In the genomic region with DNA sequence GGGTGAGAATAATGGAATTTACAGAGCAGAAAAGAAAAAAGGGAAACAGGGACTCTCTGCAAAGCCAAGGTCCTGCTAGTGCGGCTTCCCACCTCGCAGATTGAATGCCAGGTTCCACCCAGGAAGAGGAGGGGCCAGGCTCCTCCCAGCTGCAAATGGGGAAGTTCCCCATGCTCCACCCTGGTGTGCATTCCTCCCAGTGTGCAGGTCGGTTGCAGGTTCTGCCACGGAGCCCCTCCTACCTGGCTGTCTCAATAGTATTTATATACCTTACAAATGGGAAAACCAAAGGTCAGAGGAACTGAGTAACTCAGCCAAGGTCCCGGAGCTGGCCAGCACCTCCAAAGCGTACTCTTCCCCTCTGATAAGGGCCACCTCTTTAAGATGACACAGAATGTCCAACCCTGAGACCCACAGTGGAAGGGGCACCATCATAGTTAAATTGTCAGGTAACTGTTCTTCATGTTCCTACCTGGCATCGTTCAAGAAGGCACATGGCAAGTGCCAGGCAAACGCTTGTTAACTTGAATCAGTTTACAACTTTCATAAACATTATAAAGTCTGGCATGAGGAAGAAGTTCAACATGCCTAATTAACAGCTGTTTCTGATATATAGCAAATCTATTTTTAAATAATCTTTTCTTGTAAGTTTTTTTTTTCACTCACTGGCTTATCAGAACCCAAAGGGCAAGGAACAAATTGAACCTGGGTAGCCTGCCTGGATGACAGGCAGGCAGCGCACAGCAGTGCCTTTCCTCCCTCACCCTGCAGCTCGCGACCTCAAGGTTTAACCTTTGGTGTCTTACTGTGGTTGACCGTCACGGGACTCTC, we compare ENCODE assay signal across 17 cellular contexts. TPM values are rescaled to one million over a fixed set of nuclear protein-coding genes. Genes with fewer than 3 reads are reported as not detected.
DNase-seq lines count a peak whose midpoint lies in the region; ATAC-seq, FAIRE-seq and TF ChIP-seq lines count a peak whose summit lies in the region.
"Had no signal": no experiment of that assay in that cellular context is flagged by ENCODE, and none has a peak within 500 bp of the region (broad histone marks: within the 10 kb centered on the region; RNA-seq: fewer than 3 reads in every experiment).

No MANE protein-coding gene starts in this region.

- H3K36me3 ChIP-seq in HepG2 (replicated peaks in 1 of 2; ENCODE audit: control insufficient read depth in 1 of 2, insufficient read depth in 2 of 2, low read length in 2 of 2) (no peaks in the 10 kb centered on the region), right lobe of liver (no peaks in the 10 kb centered on the region), upper lobe of right lung (no peaks in the 10 kb centered on the region), tibial artery (no peaks in the 10 kb centered on the region)

- H3K4me1 ChIP-seq in HepG2 (ENCODE audit: insufficient read depth, low read length) (no peaks in the 10 kb centered on the region), right lobe of liver (no peaks in the 10 kb centered on the region), upper lobe of right lung (no peaks in the 10 kb centered on the region), tibial artery (no peaks in the 10 kb centered on the region)
- H3K4me1 ChIP-seq: A549, Caco-2 had no signal

- H3K4me3 Mint-ChIP-seq in HFFc6: no peak overlapping the region

- H3K4me2 ChIP-seq in HepG2 (ENCODE audit: low read depth, low read length): no peak overlapping the region
- H3K4me2 ChIP-seq: A549 had no signal

- peaks cover 4 to 59% of the 10 kb centered on the region in 2 experiments; a peak in 4 of 5 replicates for H3K27me3 ChIP-seq in HepG2 (ENCODE audit: control insufficient read depth in 1 of 2, insufficient read depth in 2 of 2, low read length in 2 of 2)
- no peaks in the 10 kb centered on the region for H3K27me3 ChIP-seq in right lobe of liver
- peaks cover 3% of the 10 kb centered on the region for H3K27me3 ChIP-seq in upper lobe of right lung
- H3K27me3 ChIP-seq in tibial artery: peaks cover 0 to 4% of the 10 kb centered on the region in 2 donors

- peaks cover 6% of the 10 kb centered on the region; the same call in 1 of the 2 replicates for H3K9me3 Mint-ChIP-seq in HFFc6

- TF ChIP-seq POLR2A in HepG2 (IDR thresholded peaks at IDR 0.05; ENCODE audit: insufficient read depth in 1 of 2, low read depth in 2 of 2, low read length in 2 of 2): no peak
- no peak for TF ChIP-seq POLR2A in right lobe of liver (IDR thresholded peaks at IDR 0.05)
- no peak for TF ChIP-seq POLR2A in NB4 (IDR thresholded peaks at IDR 0.05; ENCODE audit: extremely low read depth, insufficient read length)

- no peak for FAIRE-seq in HepG2 (lab: Jason Lieb, UNC)
- FAIRE-seq: A549, TTC549 had no signal

- DNase-seq in HepG2 (ENCODE audit: low spot score) (no peak), right lobe of liver (no peak), NB4 (ENCODE audit: low read depth) (peak; percentile 82), epithelial cell of proximal tubule (ENCODE audit: low read depth) (no peak), upper lobe of right lung (no peak), HFFc6 (no peak), tibial artery (no peak)
- DNase-seq in activated naive CD4-positive, alpha-beta T cell treated with anti-CD3 and anti-CD28 coated beads, Interleukin-2, amount 50 U/mL, for 16 hours: no peak
- DNase-seq: Caco-2; NCI-H1092 treated with DMSO at 0.1 percent for 48 hours; NCI-H526; stimulated activated CD8-positive, alpha-beta memory T cell treated with anti-CD3 and anti-CD28 coated beads, Interleukin-4, amount 100 ng/mL, for 48 hours had no signal

- H3K79me2 ChIP-seq in HepG2 (ENCODE audit: insufficient read depth, low read length): no peaks in the 10 kb centered on the region

- H3K4me3 ChIP-seq in HepG2 (replicated peaks in 1 of 3; ENCODE audit: insufficient read depth in 1 of 3, low read depth in 2 of 3, low read length in 3 of 3): no peak overlapping the region
- no peak overlapping the region for H3K4me3 ChIP-seq in right lobe of liver
- peak overlapping the region; percentile 39 for H3K4me3 ChIP-seq in NB4 (ENCODE audit: low read depth, low read length)
- H3K4me3 ChIP-seq in epithelial cell of proximal tubule (ENCODE audit: low read depth, low read length): peak overlapping the region; percentile 54
- no peak overlapping the region for H3K4me3 ChIP-seq in upper lobe of right lung
- H3K4me3 ChIP-seq in tibial artery: no peak overlapping the region
- H3K4me3 ChIP-seq: A549 had no signal

- in situ Hi-C loops in HepG2 (cut with HindIII; ENCODE audit: extremely low pct_ligation_motif_present, low pct_unique_long_range_greater_than_20kb): no loop called here

- H4K20me1 ChIP-seq in HepG2 (ENCODE audit: insufficient read depth, low read length): no peaks in the 10 kb centered on the region

- H3K27ac ChIP-seq in HepG2 (ENCODE audit: extremely low read length, insufficient read depth, low read length): no peak overlapping the region
- H3K27ac ChIP-seq in right lobe of liver: no peak overlapping the region
- no peak overlapping the region for H3K27ac ChIP-seq in upper lobe of right lung
- H3K27ac ChIP-seq in tibial artery: no peak overlapping the region
- H3K27ac ChIP-seq: A549 had no signal

- no peak overlapping the region for H2AFZ ChIP-seq in HepG2 (ENCODE audit: low read length)

- H3K9me3 ChIP-seq in HepG2 (ENCODE audit: low read length): no peaks in the 10 kb centered on the region
- H3K9me3 ChIP-seq in right lobe of liver: no peaks in the 10 kb centered on the region
- H3K9me3 ChIP-seq in upper lobe of right lung: no peaks in the 10 kb centered on the region
- H3K9me3 ChIP-seq in tibial artery: no peaks in the 10 kb centered on the region
- H3K9me3 ChIP-seq: A549, Caco-2 had no signal

- intact Hi-C loops in HepG2 (cut with micrococcal nuclease; ENCODE audit: unreplicated experiment) (no loop called here), right lobe of liver (cut with DNase I) (no loop called here), upper lobe of right lung (cut with DNase I) (no loop called here), tibial artery (cut with DNase I; ENCODE audit: low total_unique reads) (no loop called here)

- TF ChIP-seq CTCF in HepG2 (CRISPR knock-in tag; IDR thresholded peaks at IDR 0.05) (no peak), right lobe of liver (IDR thresholded peaks at IDR 0.05) (no peak), NB4 (IDR thresholded peaks at IDR 0.05; ENCODE audit: low read depth, low read length) (no peak), epithelial cell of proximal tubule (conservative IDR thresholded peaks at IDR 0.05; ENCODE audit: low read depth, low read length) (no peak), upper lobe of right lung (IDR thresholded peaks at IDR 0.05) (no peak), HFFc6 (IDR thresholded peaks at IDR 0.05) (no peak), tibial artery (IDR thresholded peaks at IDR 0.05) (no peak)

- ATAC-seq in HepG2: no peak; the same call in 2 of the 3 replicates
- ATAC-seq in right lobe of liver: no peak
- peak; percentile 53 for ATAC-seq in upper lobe of right lung
- ATAC-seq: A549, esophagus mucosa, Right ventricle myocardium inferior had no signal

- no peaks in the 10 kb centered on the region for H3K4me1 Mint-ChIP-seq in HFFc6 (ENCODE audit: low read depth)

- CTCF ChIA-PET in HepG2 (lab: Yijun Ruan, JAX; ENCODE audit: low intra/inter-chr PET ratio, low total read pairs): no interaction called here

- TF ChIP-seq RAD21 in HepG2 (CRISPR knock-in tag; IDR thresholded peaks at IDR 0.05): no peak

- 27% methylated on average over 13 of the region's 13 CpGs for WGBS in HepG2 (ENCODE audit: low lambda C conversion rate)
- 51% methylated on average over 12 of the region's 13 CpGs for WGBS in right lobe of liver (ENCODE audit: insufficient coverage, low coverage, low lambda C conversion rate, missing lambda C conversion rate)

- no peak overlapping the region for H3K27ac Mint-ChIP-seq in HFFc6

- TF ChIP-seq EP300 in HepG2 (IDR thresholded peaks at IDR 0.05; ENCODE audit: low read depth in 2 of 2, low read length in 2 of 2) (no peak), HepG2 (CRISPR knock-in tag; IDR thresholded peaks at IDR 0.05; ENCODE audit: borderline replicate concordance) (no peak)

- no peaks in the 10 kb centered on the region for H3K36me3 Mint-ChIP-seq in HFFc6 (ENCODE audit: low read depth)

- BruUV-seq in HepG2 (replicated peaks; lab: Mats Ljungman, UMichigan): no TSS peak

- H3K27me3 Mint-ChIP-seq in HFFc6 (ENCODE audit: insufficient read depth): no peaks in the 10 kb centered on the region

- POLR2A ChIA-PET in HepG2 (lab: Yijun Ruan, JAX): no interaction called here

- no peak overlapping the region for H3K9ac ChIP-seq in HepG2 (ENCODE audit: insufficient read depth, low read depth, low read length)

RNA-seq across cellular contexts. Expression of a gene that starts 35.6 kb away (rescaled TPM):
- total RNA-seq in HepG2 (2016; rRNA removed; fragmentation: Illumina TruSeq; extraction: Trizol): not detected in 2 replicates
- total RNA-seq in HepG2 (2016; cell fraction: cytosol; rRNA removed; fragmentation: Illumina TruSeq; extraction: Trizol; ENCODE audit: low read depth): not detected in 2 replicates
- total RNA-seq in HepG2 (2016; cell fraction: insoluble cytoplasmic fraction; rRNA removed; fragmentation: Illumina TruSeq; extraction: Trizol): not detected in 2 replicates
- not detected in 2 replicates for total RNA-seq in HepG2 (2016; cell fraction: membrane; rRNA removed; fragmentation: Illumina TruSeq; extraction: Trizol)
- not detected in 2 replicates for total RNA-seq in HepG2 (2016; cell fraction: nucleus; rRNA removed; fragmentation: Illumina TruSeq; extraction: Trizol)
- not detected in 2 replicates for polyA plus RNA-seq in HepG2 (2011; rRNA removed)
- not detected in 2 replicates for polyA plus RNA-seq in HepG2 (2011; cell fraction: cytosol; rRNA removed)
- not detected in 2 replicates for polyA plus RNA-seq in HepG2 (2011; cell fraction: nucleus; rRNA removed)
- not detected in 2 replicates for polyA plus RNA-seq in HepG2 (2012)
- polyA plus RNA-seq in HepG2 (2016; cell fraction: cytosol; fragmentation: Illumina TruSeq; extraction: Trizol; ENCODE audit: low read depth): not detected in 2 replicates
- not detected in 2 replicates for polyA plus RNA-seq in HepG2 (2016; cell fraction: insoluble cytoplasmic fraction; fragmentation: Illumina TruSeq; extraction: Trizol; ENCODE audit: low read depth)
- not detected in 2 replicates for polyA plus RNA-seq in HepG2 (2016; cell fraction: membrane; fragmentation: Illumina TruSeq; extraction: Trizol; ENCODE audit: low read depth)
- not detected in 2 replicates for polyA plus RNA-seq in HepG2 (2016; cell fraction: nucleus; fragmentation: Illumina TruSeq; extraction: Trizol; ENCODE audit: insufficient read depth, low read depth)
- not detected in 2 replicates for polyA minus RNA-seq in HepG2 (2011; rRNA and poly(A)+ RNA removed; ENCODE audit: low replicate concordance)
- not detected in 2 replicates for polyA minus RNA-seq in HepG2 (2011; cell fraction: cytosol; rRNA and poly(A)+ RNA removed)
- not detected in 2 replicates for polyA minus RNA-seq in HepG2 (2011; cell fraction: nucleus; rRNA and poly(A)+ RNA removed)
- not detected for total RNA-seq in right lobe of liver
- 22.1 and 34.0 TPM in 2 replicates for total RNA-seq in epithelial cell of proximal tubule
- not detected for total RNA-seq in upper lobe of right lung
- total RNA-seq in HFFc6 (2021; fragmentation: NEBNext Ultra II Directional; extraction: Animal tissue kit (Norgen Biotek cat#: 25700)): not detected
- total RNA-seq: Caco-2, esophagus mucosa, Right ventricle myocardium inferior had no signal
- polyA plus RNA-seq: urinary bladder had no signal

Comparison
In these comparisons a context has a peak if more than half of its experiments do, and no peak if none do; other contexts are left out.
1. H3K4me3 ChIP-seq: peak in NB4 (single experiment) and epithelial cell of proximal tubule (single experiment); none in HepG2 (0 of 3), right lobe of liver (0 of 3), upper lobe of right lung (single experiment) and tibial artery (0 of 2).
2. RNA of a gene that starts 35.6 kb away (total RNA-seq): 22.1 to 34.0 TPM in epithelial cell of proximal tubule; not detected in HepG2, not detected in right lobe of liver, not detected in upper lobe of right lung (single experiment) and not detected in HFFc6; every median in the first group is over 10 times any median in the second.